In genomic region chr13:46953331-46953730, GRCh38 we compare ENCODE assay signal across 22 cellular contexts. TPM values are rescaled to one million over a fixed set of nuclear protein-coding genes. Genes with fewer than 3 reads are reported as not detected.
DNase-seq lines count a peak whose midpoint lies in the region; ATAC-seq and TF ChIP-seq lines count a peak whose summit lies in the region.
"Had no signal": no experiment of that assay in that cellular context is flagged by ENCODE, and none has a peak within 500 bp of the region (broad histone marks: within the 10 kb centered on the region; RNA-seq: fewer than 3 reads in every experiment).

No MANE protein-coding gene starts in this region.

- peaks cover 10 to 18% (median 13%) of the 10 kb centered on the region in 10 experiments for H3K4me1 ChIP-seq in BLaER1 treated with 17β-estradiol and CSF1 and Interleukin-3, amounts not matched to agents 10 nM and 100 nM
- no peaks in the 10 kb centered on the region for H3K4me1 ChIP-seq in thyroid gland
- H3K4me1 ChIP-seq: A549, lower lobe of right lung had no signal

- peak overlapping the region in 1 of 11 experiments; percentile 2; a peak in 1 of 22 replicates for H3K9ac ChIP-seq in BLaER1 treated with 17β-estradiol and CSF1 and Interleukin-3, amounts not matched to agents 10 nM and 100 nM

- no peak for TF ChIP-seq CTCF in mesothelial cell of epicardium (IDR thresholded peaks at IDR 0.05; ENCODE audit: unreplicated experiment)
- TF ChIP-seq CTCF in thyroid gland (IDR thresholded peaks at IDR 0.05): no peak

- H4K20me1 ChIP-seq in BLaER1 treated with 17β-estradiol and CSF1 and Interleukin-3, amounts not matched to agents 10 nM and 100 nM: no peaks in the 10 kb centered on the region

- DNase-seq in SIG-M5 (lab: John Stamatoyannopoulos, UW) (peak; percentile 68), mesothelial cell of epicardium (ENCODE audit: low spot score in 2 of 2, unreplicated experiment in 2 of 2) (no peak), left lobe of liver (ENCODE audit: low spot score) (no peak), OCI-M1 (lab: John Stamatoyannopoulos, UW) (no peak), thyroid gland (no peak)
- DNase-seq: activated CD4-positive, alpha-beta T cell treated with anti-CD3 and anti-CD28 coated beads, Interleukin-2, amount 10 ng/mL, durations not matched to agents 24 days and 14 days; activated naive CD4-positive, alpha-beta T cell treated with anti-CD3 and anti-CD28 coated beads, Interleukin-2, amount 50 U/mL, for 16 hours; glutamatergic neuron; immature natural killer cell; lower lobe of right lung; naive thymus-derived CD4-positive, alpha-beta T cell; NCI-H1694 treated with DMSO at 0.1 percent for 48 hours; NCI-H446 treated with DMSO at 0.1 percent for 48 hours; small intestine had no signal

- peak; percentile 74 for ATAC-seq in GM21360 (IDR thresholded peaks at IDR 0.05; ENCODE audit: unreplicated experiment)
- ATAC-seq in HG03108 (IDR thresholded peaks at IDR 0.05; ENCODE audit: unreplicated experiment): peak; percentile 50
- ATAC-seq in left lobe of liver: no peak
- ATAC-seq: A549; lower lobe of right lung; naive thymus-derived CD4-positive, alpha-beta T cell had no signal

- H3K27me3 Mint-ChIP-seq in mesothelial cell of epicardium (ENCODE audit: low read depth): no peaks in the 10 kb centered on the region
- H3K27me3 Mint-ChIP-seq: brain; dendritic cell treated with granulocyte-macrophage colony-stimulating factor and Interleukin-4, amounts not matched to agents 40 ng/mL and 50 ng/mL, for 4 days had no signal

- no peaks in the 10 kb centered on the region for H3K9me3 ChIP-seq in BLaER1 treated with 17β-estradiol and CSF1 and Interleukin-3, amounts not matched to agents 10 nM and 100 nM (replicated peaks in 1 of 11)
- no peaks in the 10 kb centered on the region for H3K9me3 ChIP-seq in thyroid gland
- H3K9me3 ChIP-seq: A549, lower lobe of right lung had no signal

- no peaks in the 10 kb centered on the region for H3K27me3 ChIP-seq in BLaER1 treated with 17β-estradiol and CSF1 and Interleukin-3, amounts not matched to agents 10 nM and 100 nM
- no peaks in the 10 kb centered on the region for H3K27me3 ChIP-seq in thyroid gland

- intact Hi-C loops in thyroid gland (cut with DNase I): no loop called here

- no peaks in the 10 kb centered on the region for H3K4me1 Mint-ChIP-seq in mesothelial cell of epicardium
- H3K4me1 Mint-ChIP-seq: activated CD4-positive, alpha-beta T cell treated with anti-CD3 and anti-CD28 coated beads, Interleukin-2, amount 10 ng/mL, durations not matched to agents 24 days and 14 days; brain; immature natural killer cell; naive thymus-derived CD4-positive, alpha-beta T cell had no signal

- 76 to 85% methylated on average over 3 of the region's 3 CpGs for WGBS in thyroid gland, 2 donors

- H3K27ac ChIP-seq in BLaER1 treated with 17β-estradiol and CSF1 and Interleukin-3, amounts not matched to agents 10 nM and 100 nM: peak overlapping the region in 8 of 11 experiments; percentile 5 to 58 (median 25); a peak in 11 of 22 replicates
- no peak overlapping the region for H3K27ac ChIP-seq in thyroid gland
- H3K27ac ChIP-seq: A549, lower lobe of right lung had no signal

- no peak for TF ChIP-seq POLR2A in thyroid gland (IDR thresholded peaks at IDR 0.05)

- no peaks in the 10 kb centered on the region for H3K36me3 Mint-ChIP-seq in mesothelial cell of epicardium
- H3K36me3 Mint-ChIP-seq: brain; immature natural killer cell; naive thymus-derived CD4-positive, alpha-beta T cell had no signal

- H3K27ac Mint-ChIP-seq in mesothelial cell of epicardium: no peak overlapping the region
- H3K27ac Mint-ChIP-seq: activated CD4-positive, alpha-beta T cell treated with anti-CD3 and anti-CD28 coated beads, Interleukin-2, amount 10 ng/mL, durations not matched to agents 24 days and 14 days; brain; dendritic cell treated with granulocyte-macrophage colony-stimulating factor and Interleukin-4, amounts not matched to agents 40 ng/mL and 50 ng/mL, for 4 days; immature natural killer cell; naive thymus-derived CD4-positive, alpha-beta T cell had no signal

- H3K9me3 Mint-ChIP-seq in mesothelial cell of epicardium: no peaks in the 10 kb centered on the region
- H3K9me3 Mint-ChIP-seq: activated CD4-positive, alpha-beta T cell treated with anti-CD3 and anti-CD28 coated beads, Interleukin-2, amount 10 ng/mL, durations not matched to agents 24 days and 14 days; brain; dendritic cell treated with granulocyte-macrophage colony-stimulating factor and Interleukin-4, amounts not matched to agents 40 ng/mL and 50 ng/mL, for 4 days; naive thymus-derived CD4-positive, alpha-beta T cell had no signal

- H3K4me2 ChIP-seq in BLaER1 treated with 17β-estradiol and CSF1 and Interleukin-3, amounts not matched to agents 10 nM and 100 nM: peak overlapping the region; percentile 31 to 65 (median 46); a peak in 21 of 22 replicates
- H3K4me2 ChIP-seq: A549 had no signal

- H3K4me3 Mint-ChIP-seq in mesothelial cell of epicardium: no peak overlapping the region
- H3K4me3 Mint-ChIP-seq: activated CD4-positive, alpha-beta T cell treated with anti-CD3 and anti-CD28 coated beads, Interleukin-2, amount 10 ng/mL, durations not matched to agents 24 days and 14 days; brain; dendritic cell treated with granulocyte-macrophage colony-stimulating factor and Interleukin-4, amounts not matched to agents 40 ng/mL and 50 ng/mL, for 4 days; immature natural killer cell; naive thymus-derived CD4-positive, alpha-beta T cell had no signal

- H3K4me3 ChIP-seq in BLaER1 treated with 17β-estradiol and CSF1 and Interleukin-3, amounts not matched to agents 10 nM and 100 nM: no peak overlapping the region
- H3K4me3 ChIP-seq in thyroid gland (replicated peaks in 1 of 3): no peak overlapping the region
- H3K4me3 ChIP-seq: A549, lower lobe of right lung had no signal

- H3K36me3 ChIP-seq in BLaER1 treated with 17β-estradiol and CSF1 and Interleukin-3, amounts not matched to agents 10 nM and 100 nM: no peaks in the 10 kb centered on the region
- H3K36me3 ChIP-seq in thyroid gland: no peaks in the 10 kb centered on the region
- H3K36me3 ChIP-seq: lower lobe of right lung had no signal

RNA-seq across cellular contexts. Expression of gene HTR2A, which starts 56.5 kb away (rescaled TPM):
- 0.47 to 0.83 TPM (median 0.53 TPM) in 3 replicates for total RNA-seq in mesothelial cell of epicardium
- not detected for total RNA-seq in left lobe of liver
- total RNA-seq in thyroid gland: under 1 TPM in 1 of 4 donors, not detected in 3; 0.22 TPM
- total RNA-seq: activated CD4-positive, alpha-beta T cell treated with anti-CD3 and anti-CD28 coated beads, Interleukin-2, amount 10 ng/mL, durations not matched to agents 24 days and 14 days; epithelial cell of proximal tubule; naive thymus-derived CD4-positive, alpha-beta T cell; SK-MEL-5 had no signal

Comparison
In these comparisons a context has a peak if more than half of its experiments do, and no peak if none do; other contexts are left out.
1. H3K27ac ChIP-seq: peak in BLaER1 treated with 17β-estradiol and CSF1 and Interleukin-3, amounts not matched to agents 10 nM and 100 nM (8 of 11); none in thyroid gland (0 of 3).